In the genomic region with DNA sequence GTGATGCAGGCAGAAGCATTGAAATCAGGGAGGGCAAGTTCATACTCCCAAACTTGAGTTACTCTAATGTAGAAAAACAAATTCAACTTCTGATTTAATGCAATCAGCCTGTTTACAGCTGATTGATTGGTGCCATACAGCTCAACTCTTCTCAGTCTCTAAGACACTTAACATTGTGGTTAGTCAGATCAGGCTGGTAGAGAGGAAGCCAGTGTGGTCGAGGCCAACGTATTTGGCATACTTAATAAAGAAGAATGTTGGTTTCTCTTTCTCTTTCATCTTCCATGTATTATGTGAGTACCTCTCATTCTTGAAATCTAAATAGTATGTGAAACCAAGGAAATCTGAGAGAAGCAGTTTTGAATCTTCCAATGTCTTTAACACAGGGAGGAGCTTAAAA, we compare ENCODE assay signal across 8 cellular contexts.
DNase-seq lines count a peak whose midpoint lies in the region; ATAC-seq lines count a peak whose summit lies in the region.

No MANE protein-coding gene starts in this region.

- ATAC-seq in GM21367 (IDR thresholded peaks at IDR 0.05; ENCODE audit: unreplicated experiment): peak; percentile 99
- peak; percentile 96 for ATAC-seq in HG03575 (IDR thresholded peaks at IDR 0.05; ENCODE audit: extremely low read depth, insufficient number of reproducible peaks, low FRiP score, unreplicated experiment)
- ATAC-seq in activated CD8-positive, alpha-beta T cell treated with anti-CD3 and anti-CD28 coated beads, Interleukin-2, amount 10 ng/mL, durations not matched to agents 7 days and 5 days: peak; percentile 99

- H3K4me3 ChIP-seq in MG63: no peak overlapping the region

- POLR2A ChIA-PET in activated CD8-positive, alpha-beta T cell treated with anti-CD3 and anti-CD28 coated beads, Interleukin-2, amount 10 ng/mL, durations not matched to agents 7 days and 5 days (lab: Charles Lee): no interaction called here

- CTCF ChIA-PET in activated CD8-positive, alpha-beta T cell treated with anti-CD3 and anti-CD28 coated beads, Interleukin-2, amount 10 ng/mL, durations not matched to agents 7 days and 5 days (lab: Charles Lee): interaction anchor here (1.6 kb wide), 1 partner anchor 11 kb away, joined by 5 read pairs; no protein-coding TSS in a partner anchor

- no peaks in the 10 kb centered on the region for H3K27me3 ChIP-seq in MG63

- DNase-seq in AML-193 (lab: John Stamatoyannopoulos, UW) (peak; percentile 89 to 91), non-pigmented ciliary epithelial cell (ENCODE audit: low read depth) (peak; percentile 6), superior temporal gyrus (ENCODE audit: extremely low spot score) (no peak), NCI-H524 treated with DMSO at 0.1 percent for 48 hours (lab: John Stamatoyannopoulos, UW) (no peak), MG63 (no peak)
- DNase-seq in activated CD8-positive, alpha-beta T cell treated with anti-CD3 and anti-CD28 coated beads, Interleukin-2, amount 10 ng/mL, durations not matched to agents 7 days and 5 days: peak; percentile 86

- H3K4me1 Mint-ChIP-seq in activated CD8-positive, alpha-beta T cell treated with anti-CD3 and anti-CD28 coated beads, Interleukin-2, amount 10 ng/mL, durations not matched to agents 7 days and 5 days (ENCODE audit: low read depth): peaks cover 32% of the 10 kb centered on the region

- H3K9me3 ChIP-seq in MG63: no peaks in the 10 kb centered on the region

- H3K27ac Mint-ChIP-seq in activated CD8-positive, alpha-beta T cell treated with anti-CD3 and anti-CD28 coated beads, Interleukin-2, amount 10 ng/mL, durations not matched to agents 7 days and 5 days: peak overlapping the region; percentile 93

- no peaks in the 10 kb centered on the region for H3K27me3 Mint-ChIP-seq in activated CD8-positive, alpha-beta T cell treated with anti-CD3 and anti-CD28 coated beads, Interleukin-2, amount 10 ng/mL, durations not matched to agents 7 days and 5 days (ENCODE audit: low read depth)

- peaks cover 5% of the 10 kb centered on the region for H3K36me3 Mint-ChIP-seq in activated CD8-positive, alpha-beta T cell treated with anti-CD3 and anti-CD28 coated beads, Interleukin-2, amount 10 ng/mL, durations not matched to agents 7 days and 5 days (ENCODE audit: low read depth)

- peak overlapping the region; percentile 48 for H3K4me3 Mint-ChIP-seq in activated CD8-positive, alpha-beta T cell treated with anti-CD3 and anti-CD28 coated beads, Interleukin-2, amount 10 ng/mL, durations not matched to agents 7 days and 5 days

- no peaks in the 10 kb centered on the region for H3K9me3 Mint-ChIP-seq in activated CD8-positive, alpha-beta T cell treated with anti-CD3 and anti-CD28 coated beads, Interleukin-2, amount 10 ng/mL, durations not matched to agents 7 days and 5 days (ENCODE audit: insufficient read depth)

- no peaks in the 10 kb centered on the region for H3K36me3 ChIP-seq in MG63

Comparison
In these comparisons a context has a peak if more than half of its experiments do, and no peak if none do; other contexts are left out.
1. DNase-seq: peak in AML-193 (2 of 2), activated CD8-positive, alpha-beta T cell treated with anti-CD3 and anti-CD28 coated beads, Interleukin-2, amount 10 ng/mL, durations not matched to agents 7 days and 5 days (single experiment) and non-pigmented ciliary epithelial cell (single experiment); none in superior temporal gyrus (single experiment), NCI-H524 treated with DMSO at 0.1 percent for 48 hours (single experiment) and MG63 (single experiment).
2. Peak in every context shown above with its lines, with median percentiles within 50 percentile points of each other: ATAC-seq.